Comparison of ENCODE assay signal across 10 cellular contexts in the genomic region with DNA sequence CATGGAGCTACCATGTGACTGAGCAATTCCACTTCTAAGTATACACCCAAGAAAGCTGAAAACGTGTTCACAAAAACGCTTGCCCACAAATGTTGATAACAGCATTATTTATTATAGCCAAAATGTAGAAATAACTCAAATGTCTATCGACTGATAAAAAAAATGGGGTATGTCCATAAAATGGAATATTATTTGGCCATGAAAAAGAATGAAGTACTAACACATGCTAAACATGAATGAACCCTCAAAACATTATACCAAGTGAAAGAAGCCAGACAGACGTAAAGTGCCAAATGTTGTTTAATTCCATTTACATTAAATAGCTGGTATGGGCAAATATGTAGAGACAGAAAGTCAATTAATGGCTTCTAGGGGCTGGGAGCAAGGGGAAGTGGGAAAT.
"Had no signal": no experiment of that assay in that cellular context is flagged by ENCODE, and none has a peak within 500 bp of the region (broad histone marks: within the 10 kb centered on the region; RNA-seq: fewer than 3 reads in every experiment).

No MANE protein-coding gene starts in this region.

- DNase-seq: GM23248, GOT3, H7, H9, HCEC 1CT, HFFc6 had no signal

- H3K27ac ChIP-seq: GM23248 had no signal

- H3K9me3 ChIP-seq: HAP-1 had no signal

- H3K4me2 ChIP-seq: GM23338 had no signal

- H3K4me3 ChIP-seq: GM23248, GM23338, HAP-1 had no signal

- H3K4me1 ChIP-seq: HAP-1 had no signal

- H3K9ac ChIP-seq: GM23248 had no signal

- ATAC-seq: GM23338, HCT116 had no signal

- FAIRE-seq: H54 had no signal

- H3K36me3 ChIP-seq: HAP-1 had no signal

- H2AFZ ChIP-seq: GM23248, GM23338 had no signal
